Comparison of ENCODE assay signal across 10 cellular contexts in genomic region chr17:57463103-57463885, GRCh38.
DNase-seq lines count a peak whose midpoint lies in the region; ATAC-seq, FAIRE-seq and TF ChIP-seq lines count a peak whose summit lies in the region.
"Had no signal": no experiment of that assay in that cellular context is flagged by ENCODE, and none has a peak within 500 bp of the region (broad histone marks: within the 10 kb centered on the region; RNA-seq: fewer than 3 reads in every experiment).

No MANE protein-coding gene starts in this region.

- no peaks in the 10 kb centered on the region for H3K36me3 ChIP-seq in PC-3 (ENCODE audit: low read depth, low read length)
- H3K36me3 ChIP-seq in bronchial epithelial cell (ENCODE audit: control insufficient read depth, insufficient read depth, low read length), result no peaks in the 10 kb centered on the region
- H3K36me3 ChIP-seq in esophagus squamous epithelium, result no peaks in the 10 kb centered on the region

- H3K4me1 ChIP-seq in PC-3 (ENCODE audit: insufficient read depth, low read length) (peaks cover 20% of the 10 kb centered on the region), esophagus squamous epithelium (no peaks in the 10 kb centered on the region)

- H3K4me3 ChIP-seq in PC-3 (ENCODE audit: low read length) (no peak overlapping the region), bronchial epithelial cell (ENCODE audit: low read depth, low read length) (no peak overlapping the region), esophagus squamous epithelium (no peak overlapping the region)

- DNase-seq in GM18507 (ENCODE audit: extremely low spot score, insufficient read length, low read depth) (peak; percentile 82), HCEC 1CT (peak; percentile 72), PC-3 (peak; percentile 73), bronchial epithelial cell (ENCODE audit: low read depth) (peak; percentile 56), anterior cingulate cortex (lab: John Stamatoyannopoulos, UW) (no peak), esophagus squamous epithelium (lab: John Stamatoyannopoulos, UW) (no peak), HT-29 (ENCODE audit: low spot score) (no peak)
- DNase-seq in stimulated activated CD4-positive, alpha-beta T cell treated with anti-CD3 and anti-CD28 coated beads, TNF-alpha, amount 100 ng/mL, for 24 hours (ENCODE audit: low read depth in 3 of 3), result peak; percentile 58 to 89 (median 73)
- DNase-seq: T-cell had no signal

- no peaks in the 10 kb centered on the region for H3F3A ChIP-seq in PC-3 (ENCODE audit: low read length, unreplicated experiment)

- H3K27ac ChIP-seq in PC-3 (ENCODE audit: low read length), result peak overlapping the region; percentile 66
- no peak overlapping the region for H3K27ac ChIP-seq in esophagus squamous epithelium
- H3K27ac ChIP-seq: parathyroid adenoma had no signal

- no peaks in the 10 kb centered on the region for H3K79me2 ChIP-seq in PC-3 (ENCODE audit: low read length)

- intact Hi-C loops in PC-3 (cut with micrococcal nuclease), result no loop called here
- intact Hi-C loops in esophagus squamous epithelium (cut with DNase I), result no loop called here

- CTCF ChIA-PET in PC-3 (lab: Charles Lee), result no interaction called here

- TF ChIP-seq POLR2A in esophagus squamous epithelium (IDR thresholded peaks at IDR 0.05), result no peak

- H3K27me3 ChIP-seq in PC-3 (ENCODE audit: low read length) (no peaks in the 10 kb centered on the region), bronchial epithelial cell (ENCODE audit: control insufficient read depth, insufficient read depth, low read length) (no peaks in the 10 kb centered on the region), esophagus squamous epithelium (no peaks in the 10 kb centered on the region)

- no peaks in the 10 kb centered on the region for H4K20me1 ChIP-seq in PC-3 (ENCODE audit: low read length)

- H3K9ac ChIP-seq in PC-3 (ENCODE audit: low read length), result peak overlapping the region; percentile 42; the same call in 1 of the 2 replicates
- H3K9ac ChIP-seq: parathyroid adenoma had no signal

- 65 to 77% methylated on average over 6 to 8 of the region's 9 CpGs for WGBS in esophagus squamous epithelium, 2 donors

- TF ChIP-seq CTCF in PC-3 (conservative IDR thresholded peaks at IDR 0.05; ENCODE audit: low read depth, low read length), result no peak
- TF ChIP-seq CTCF in bronchial epithelial cell (IDR thresholded peaks at IDR 0.05; ENCODE audit: insufficient read depth, low read length, severe bottlenecking), result no peak
- TF ChIP-seq CTCF in esophagus squamous epithelium (IDR thresholded peaks at IDR 0.05), result no peak

- ATAC-seq in PC-3, result peak; percentile 18; the same call in 1 of the 2 replicates

- POLR2A ChIA-PET in PC-3 (lab: Charles Lee; ENCODE audit: unreplicated experiment), result no interaction called here

- FAIRE-seq in GM18507 (lab: Jason Lieb, UNC) (peak; percentile 94), bronchial epithelial cell (lab: Jason Lieb, UNC) (no peak)

- H3K9me3 ChIP-seq in PC-3 (ENCODE audit: low read length) (no peaks in the 10 kb centered on the region), esophagus squamous epithelium (no peaks in the 10 kb centered on the region)

- no peak overlapping the region for H2AFZ ChIP-seq in PC-3 (ENCODE audit: low read length)
- H2AFZ ChIP-seq: parathyroid adenoma had no signal

- H3K9me2 ChIP-seq in PC-3 (replicated peaks; ENCODE audit: low read length), result no peaks in the 10 kb centered on the region

- no TSS peak for BruUV-seq in PC-3 (replicated peaks; lab: Mats Ljungman, UMichigan)

- 0 out of 2 replicates have a peak overlapping the region, but pooled peaks have one; percentile 7 for H3K4me2 ChIP-seq in PC-3 (ENCODE audit: low read length)

Comparison
In these comparisons a context has a peak if more than half of its experiments do, and no peak if none do; other contexts are left out.
1. DNase-seq: peak in GM18507 (single experiment), HCEC 1CT (single experiment), PC-3 (single experiment), bronchial epithelial cell (single experiment) and stimulated activated CD4-positive, alpha-beta T cell treated with anti-CD3 and anti-CD28 coated beads, TNF-alpha, amount 100 ng/mL, for 24 hours (3 of 3); none in anterior cingulate cortex (0 of 58), esophagus squamous epithelium (single experiment) and HT-29 (single experiment).